Comparison of ENCODE assay signal across 10 cellular contexts in the genomic region with DNA sequence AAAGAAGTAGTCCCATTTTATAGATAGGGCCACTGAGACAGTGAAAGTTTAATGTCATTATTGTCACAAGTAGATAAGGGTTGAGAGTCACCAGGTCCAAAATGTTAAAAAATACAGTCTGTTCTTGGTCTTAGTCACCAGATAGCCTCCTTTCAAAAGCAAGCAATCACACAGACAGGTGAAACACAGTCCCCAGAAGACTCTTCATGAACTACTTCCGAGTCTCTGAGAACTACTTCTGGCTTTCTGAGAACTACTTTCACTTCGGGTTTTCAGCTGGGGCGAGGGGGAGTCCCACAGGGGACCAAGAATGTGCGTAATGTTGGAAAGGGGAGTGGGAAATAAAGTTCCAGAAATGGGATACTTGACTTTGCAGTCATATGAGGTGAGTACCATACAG.
DNase-seq lines count a peak whose midpoint lies in the region; ATAC-seq and TF ChIP-seq lines count a peak whose summit lies in the region.
"Had no signal": no experiment of that assay in that cellular context is flagged by ENCODE, and none has a peak within 500 bp of the region (broad histone marks: within the 10 kb centered on the region; RNA-seq: fewer than 3 reads in every experiment).

No MANE protein-coding gene starts in this region.

- no peak overlapping the region for H3K27ac Mint-ChIP-seq in activated T-helper 17 cell treated with anti-CD3 and anti-CD28 coated beads, Interleukin-2, amount 50 U/mL, for 72 hours
- no peak overlapping the region for H3K27ac Mint-ChIP-seq in immature natural killer cell

- TF ChIP-seq CTCF in GM20000 (IDR thresholded peaks at IDR 0.05; ENCODE audit: extremely low read depth, missing control alignments) = no peak

- no peaks in the 10 kb centered on the region for H3K36me3 Mint-ChIP-seq in activated T-helper 17 cell treated with anti-CD3 and anti-CD28 coated beads, Interleukin-2, amount 50 U/mL, for 72 hours (ENCODE audit: low read depth)
- H3K36me3 Mint-ChIP-seq in immature natural killer cell = peaks cover 0 to 5% (median 0%) of the 10 kb centered on the region in 3 donors

- H3K4me3 Mint-ChIP-seq in activated T-helper 17 cell treated with anti-CD3 and anti-CD28 coated beads, Interleukin-2, amount 50 U/mL, for 72 hours = peak overlapping the region; percentile 59
- peak overlapping the region in 2 of 5 donors; percentile 8 to 12 for H3K4me3 Mint-ChIP-seq in immature natural killer cell

- peaks cover 6% of the 10 kb centered on the region for H3K4me1 Mint-ChIP-seq in activated T-helper 17 cell treated with anti-CD3 and anti-CD28 coated beads, Interleukin-2, amount 50 U/mL, for 72 hours
- peaks cover 5 to 8% of the 10 kb centered on the region in 2 donors for H3K4me1 Mint-ChIP-seq in immature natural killer cell

- DNase-seq in GM20000 (ENCODE audit: low spot score) (peak; percentile 22), EL (no peak), NCI-H226 (no peak), immature natural killer cell (no peak), cerebellar cortex (ENCODE audit: low spot score) (no peak)
- DNase-seq: activated effector memory CD4-positive, alpha-beta T cell treated with anti-CD3 and anti-CD28 coated beads, Interleukin-2, amount 50 U/mL, for 16 hours; NCI-H1417 treated with DMSO at 0.1 percent for 48 hours had no signal

- peaks cover 8% of the 10 kb centered on the region for H3K9me3 Mint-ChIP-seq in activated T-helper 17 cell treated with anti-CD3 and anti-CD28 coated beads, Interleukin-2, amount 50 U/mL, for 72 hours
- peaks cover 0 to 8% (median 0%) of the 10 kb centered on the region in 6 donors for H3K9me3 Mint-ChIP-seq in immature natural killer cell

- peaks cover 6% of the 10 kb centered on the region for H3K27me3 Mint-ChIP-seq in activated T-helper 17 cell treated with anti-CD3 and anti-CD28 coated beads, Interleukin-2, amount 50 U/mL, for 72 hours
- peaks cover 2 to 27% (median 4%) of the 10 kb centered on the region in 3 donors for H3K27me3 Mint-ChIP-seq in immature natural killer cell (ENCODE audit: low read depth in 3 of 3)

- ATAC-seq in GM18499 (IDR thresholded peaks at IDR 0.05; ENCODE audit: insufficient read depth, unreplicated experiment) = peak; percentile 98
- peak; percentile 90 for ATAC-seq in HG03108 (IDR thresholded peaks at IDR 0.05; ENCODE audit: unreplicated experiment)
- peak; percentile 91 for ATAC-seq in activated T-helper 17 cell treated with anti-CD3 and anti-CD28 coated beads, Interleukin-2, amount 50 U/mL, for 72 hours (replicated peaks)
